Comparison of ENCODE assay signal across 19 cellular contexts in the genomic region with DNA sequence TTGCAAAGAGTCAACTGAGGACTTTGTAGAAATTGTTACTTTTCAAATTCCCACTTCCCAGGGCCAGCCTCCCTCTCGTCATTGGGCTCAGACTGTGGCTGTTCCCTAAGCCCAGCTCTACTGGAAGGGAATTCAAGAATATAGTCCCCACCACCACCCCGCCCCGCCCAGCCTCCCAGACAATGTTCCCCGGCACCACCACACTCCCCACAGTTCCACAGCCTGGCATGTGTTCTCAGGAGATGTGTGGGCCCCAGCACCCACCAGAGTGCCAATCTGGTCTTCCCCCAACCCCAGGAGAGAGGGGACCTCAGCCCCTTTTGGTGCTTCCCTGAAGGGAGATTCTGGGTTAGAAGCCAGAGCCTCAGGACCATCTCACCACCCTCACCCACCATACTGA.
A peak's percentile ranks its signal among the peaks of the same experiment; 100 is the strongest.
DNase-seq lines count a peak whose midpoint lies in the region; ATAC-seq, FAIRE-seq and TF ChIP-seq lines count a peak whose summit lies in the region.
"Had no signal": no experiment of that assay in that cellular context is flagged by ENCODE, and none has a peak within 500 bp of the region (broad histone marks: within the 10 kb centered on the region; RNA-seq: fewer than 3 reads in every experiment).

No MANE protein-coding gene starts in this region.

- no peak overlapping the region for H3K27ac ChIP-seq in BLaER1 treated with 17β-estradiol and CSF1 and Interleukin-3, amounts not matched to agents 10 nM and 100 nM
- H3K27ac ChIP-seq in astrocyte (ENCODE audit: low read depth, low read length) = peak overlapping the region; percentile 90
- peak overlapping the region; percentile 100 for H3K27ac ChIP-seq in right cardiac atrium (ENCODE audit: low read length)
- H3K27ac ChIP-seq in smooth muscle cell (ENCODE audit: low read depth) = peak overlapping the region; percentile 89
- peak overlapping the region in 2 of 4 donors; percentile 82 for H3K27ac ChIP-seq in pancreas
- H3K27ac ChIP-seq: KMS-11 had no signal

- H3K4me2 ChIP-seq in BLaER1 treated with 17β-estradiol and CSF1 and Interleukin-3, amounts not matched to agents 10 nM and 100 nM = peak overlapping the region in 8 of 11 experiments; percentile 60 to 81 (median 74); a peak in 12 of 22 replicates
- H3K4me2 ChIP-seq in astrocyte (ENCODE audit: low read length) = peak overlapping the region; percentile 71
- peak overlapping the region; percentile 69 for H3K4me2 ChIP-seq in smooth muscle cell
- H3K4me2 ChIP-seq: KMS-11 had no signal

- peaks cover 32 to 61% (median 55%) of the 10 kb centered on the region in 10 experiments for H3K4me1 ChIP-seq in BLaER1 treated with 17β-estradiol and CSF1 and Interleukin-3, amounts not matched to agents 10 nM and 100 nM
- H3K4me1 ChIP-seq in astrocyte (ENCODE audit: insufficient read depth, low read length) (peaks cover 50% of the 10 kb centered on the region), right cardiac atrium (ENCODE audit: control insufficient read depth, insufficient read depth, low read length) (peaks cover 37% of the 10 kb centered on the region), smooth muscle cell (ENCODE audit: low read depth) (peaks cover 30% of the 10 kb centered on the region), pancreas (peaks cover 0 to 2% (median 0%) of the 10 kb centered on the region in 3 donors)

- no peaks in the 10 kb centered on the region; a peak in 1 of 22 replicates for H3K9me3 ChIP-seq in BLaER1 treated with 17β-estradiol and CSF1 and Interleukin-3, amounts not matched to agents 10 nM and 100 nM (replicated peaks in 1 of 11)
- no peaks in the 10 kb centered on the region for H3K9me3 ChIP-seq in astrocyte (ENCODE audit: insufficient read depth, low read depth, low read length)
- H3K9me3 ChIP-seq in right cardiac atrium (ENCODE audit: control insufficient read depth, low read length) = no peaks in the 10 kb centered on the region
- H3K9me3 ChIP-seq in smooth muscle cell (replicated peaks; ENCODE audit: low read depth) = no peaks in the 10 kb centered on the region
- no peaks in the 10 kb centered on the region for H3K9me3 ChIP-seq in pancreas

- H3K4me3 ChIP-seq in BLaER1 treated with 17β-estradiol and CSF1 and Interleukin-3, amounts not matched to agents 10 nM and 100 nM = no peak overlapping the region
- H3K4me3 ChIP-seq in astrocyte (ENCODE audit: insufficient read depth, low read depth, low read length) (no peak overlapping the region), right cardiac atrium (ENCODE audit: low read length) (no peak overlapping the region), smooth muscle cell (no peak overlapping the region), pancreas (no peak overlapping the region)

- H3K4me1 Mint-ChIP-seq in astrocyte (ENCODE audit: low read depth, unreplicated experiment) (peaks cover 50% of the 10 kb centered on the region), immature natural killer cell (peaks cover 4 to 12% of the 10 kb centered on the region in 2 donors)

- H3F3A ChIP-seq in smooth muscle cell (ENCODE audit: low read depth) = peaks cover 22% of the 10 kb centered on the region

- H3K9me3 Mint-ChIP-seq in astrocyte (ENCODE audit: unreplicated experiment) (no peaks in the 10 kb centered on the region), immature natural killer cell (no peaks in the 10 kb centered on the region)
- H3K9me3 Mint-ChIP-seq: activated naive CD4-positive, alpha-beta T cell treated with anti-CD3 and anti-CD28 coated beads for 36 hours had no signal

- H3K27ac Mint-ChIP-seq in astrocyte (ENCODE audit: unreplicated experiment) (peak overlapping the region; percentile 99), immature natural killer cell (no peak overlapping the region)
- H3K27ac Mint-ChIP-seq: activated naive CD4-positive, alpha-beta T cell treated with anti-CD3 and anti-CD28 coated beads for 36 hours had no signal

- H3K79me2 ChIP-seq in astrocyte (ENCODE audit: insufficient read depth, low read length) = no peaks in the 10 kb centered on the region
- no peaks in the 10 kb centered on the region for H3K79me2 ChIP-seq in smooth muscle cell (ENCODE audit: low read depth)

- intact Hi-C loops in right cardiac atrium (cut with DNase I) (loop anchor here in 1 of 4 donors (10.0 kb wide), 1 partner anchor 245 kb away; the partner anchor contains the start of genes PPP1R12B and UBE2T), pancreas (cut with DNase I) (no loop called here)

- H3K27me3 Mint-ChIP-seq in astrocyte (ENCODE audit: low read depth, unreplicated experiment) (peaks cover 4% of the 10 kb centered on the region), immature natural killer cell (ENCODE audit: low read depth in 3 of 3) (peaks cover 0 to 3% (median 2%) of the 10 kb centered on the region in 3 donors)

- H3K4me3 Mint-ChIP-seq in astrocyte (ENCODE audit: unreplicated experiment) = no peak overlapping the region
- no peak overlapping the region for H3K4me3 Mint-ChIP-seq in immature natural killer cell
- H3K4me3 Mint-ChIP-seq: activated naive CD4-positive, alpha-beta T cell treated with anti-CD3 and anti-CD28 coated beads for 36 hours had no signal

- FAIRE-seq in astrocyte (lab: Jason Lieb, UNC) (no peak), pancreas (lab: Jason Lieb, UNC) (no peak)
- FAIRE-seq: bronchial epithelial cell, H1 had no signal

- H3K36me3 Mint-ChIP-seq in astrocyte (ENCODE audit: low read depth, unreplicated experiment) = peaks cover 1% of the 10 kb centered on the region
- peaks cover 0 to 30% (median 14%) of the 10 kb centered on the region in 3 donors for H3K36me3 Mint-ChIP-seq in immature natural killer cell

- no peaks in the 10 kb centered on the region for H3K36me3 ChIP-seq in BLaER1 treated with 17β-estradiol and CSF1 and Interleukin-3, amounts not matched to agents 10 nM and 100 nM
- H3K36me3 ChIP-seq in astrocyte (ENCODE audit: insufficient read depth, low read length) (no peaks in the 10 kb centered on the region), smooth muscle cell (ENCODE audit: low read depth) (no peaks in the 10 kb centered on the region), pancreas (no peaks in the 10 kb centered on the region)

- WGBS in right cardiac atrium = 86% methylated on average over 4 of the region's 4 CpGs
- WGBS in smooth muscle cell (ENCODE audit: low lambda C conversion rate) = 84% methylated on average over 4 of the region's 4 CpGs
- 93 to 96% methylated on average over 4 of the region's 4 CpGs for WGBS in pancreas, 2 donors

- no peak for ATAC-seq in right cardiac atrium
- no peak for ATAC-seq in pancreas
- ATAC-seq in GM18502 (IDR thresholded peaks at IDR 0.05; ENCODE audit: poor library complexity, unreplicated experiment) = no peak
- ATAC-seq: activated CD4-positive, CD25-positive, alpha-beta regulatory T cell treated with anti-CD3 and anti-CD28 coated beads, Interleukin-2, amount 50 U/mL, for 24 hours had no signal

- DNase-seq in astrocyte (ENCODE audit: low read depth) (no peak), right cardiac atrium (peak in 1 of 3 donors; percentile 53), smooth muscle cell (lab: John Stamatoyannopoulos, UW; ENCODE audit: unreplicated experiment) (no peak), pancreas (no peak), immature natural killer cell (no peak), RKO (ENCODE audit: low spot score) (no peak)
- DNase-seq: activated CD8-positive, alpha-beta memory T cell treated with anti-CD3 and anti-CD28 coated beads, Interleukin-2, amount 50 U/mL, for 4 hours; activated naive CD4-positive, alpha-beta T cell treated with anti-CD3 and anti-CD28 coated beads for 36 hours; islet precursor cell; NCI-H1436; NCI-H510A; stimulated activated CD4-positive, alpha-beta T cell treated with anti-CD3 and anti-CD28 coated beads, Interleukin-2, amount 100 ng/mL, for 48 hours; T-helper 1 cell had no signal

- TF ChIP-seq CTCF in astrocyte (IDR thresholded peaks at IDR 0.05; ENCODE audit: insufficient read depth, low read depth, low read length) = no peak
- no peak for TF ChIP-seq CTCF in smooth muscle cell (IDR thresholded peaks at IDR 0.05; ENCODE audit: borderline replicate concordance, insufficient read depth, poor library complexity, severe bottlenecking)
- TF ChIP-seq CTCF in pancreas (IDR thresholded peaks at IDR 0.05) = no peak

- peaks cover 0 to 100% (median 0%) of the 10 kb centered on the region in 11 experiments; a peak in 5 of 22 replicates for H3K27me3 ChIP-seq in BLaER1 treated with 17β-estradiol and CSF1 and Interleukin-3, amounts not matched to agents 10 nM and 100 nM
- H3K27me3 ChIP-seq in astrocyte (ENCODE audit: insufficient read depth, low read length) = no peaks in the 10 kb centered on the region
- no peaks in the 10 kb centered on the region for H3K27me3 ChIP-seq in right cardiac atrium (ENCODE audit: control insufficient read depth, insufficient read depth)
- no peaks in the 10 kb centered on the region for H3K27me3 ChIP-seq in smooth muscle cell (ENCODE audit: low read depth)
- H3K27me3 ChIP-seq in pancreas = no peaks in the 10 kb centered on the region

- H2AFZ ChIP-seq in astrocyte (ENCODE audit: low read depth, low read length) = no peak overlapping the region
- H2AFZ ChIP-seq in smooth muscle cell (ENCODE audit: low read depth) = no peak overlapping the region

- H3K9ac ChIP-seq in BLaER1 treated with 17β-estradiol and CSF1 and Interleukin-3, amounts not matched to agents 10 nM and 100 nM = no peak overlapping the region
- peak overlapping the region; percentile 72 for H3K9ac ChIP-seq in astrocyte (ENCODE audit: low read length)
- H3K9ac ChIP-seq in smooth muscle cell (ENCODE audit: low read depth) = peak overlapping the region; percentile 70
- H3K9ac ChIP-seq: KMS-11 had no signal

- peaks cover 0 to 55% (median 4%) of the 10 kb centered on the region in 11 experiments; a peak in 5 of 22 replicates for H4K20me1 ChIP-seq in BLaER1 treated with 17β-estradiol and CSF1 and Interleukin-3, amounts not matched to agents 10 nM and 100 nM
- H4K20me1 ChIP-seq in astrocyte (ENCODE audit: insufficient read depth, low read length) (no peaks in the 10 kb centered on the region), smooth muscle cell (ENCODE audit: low read depth) (no peaks in the 10 kb centered on the region)

Comparison
In these comparisons a context has a peak if more than half of its experiments do, and no peak if none do; other contexts are left out.
1. H3K27ac ChIP-seq: peak in astrocyte (single experiment), right cardiac atrium (single experiment) and smooth muscle cell (single experiment); none in BLaER1 treated with 17β-estradiol and CSF1 and Interleukin-3, amounts not matched to agents 10 nM and 100 nM (0 of 11).
2. H3K9ac ChIP-seq: peak in astrocyte (single experiment) and smooth muscle cell (single experiment); none in BLaER1 treated with 17β-estradiol and CSF1 and Interleukin-3, amounts not matched to agents 10 nM and 100 nM (0 of 11).
3. Peak in every context shown above with its lines, with median percentiles within 50 percentile points of each other: H3K4me2 ChIP-seq.